Comparison of ENCODE assay signal across 8 cellular contexts in the genomic region with DNA sequence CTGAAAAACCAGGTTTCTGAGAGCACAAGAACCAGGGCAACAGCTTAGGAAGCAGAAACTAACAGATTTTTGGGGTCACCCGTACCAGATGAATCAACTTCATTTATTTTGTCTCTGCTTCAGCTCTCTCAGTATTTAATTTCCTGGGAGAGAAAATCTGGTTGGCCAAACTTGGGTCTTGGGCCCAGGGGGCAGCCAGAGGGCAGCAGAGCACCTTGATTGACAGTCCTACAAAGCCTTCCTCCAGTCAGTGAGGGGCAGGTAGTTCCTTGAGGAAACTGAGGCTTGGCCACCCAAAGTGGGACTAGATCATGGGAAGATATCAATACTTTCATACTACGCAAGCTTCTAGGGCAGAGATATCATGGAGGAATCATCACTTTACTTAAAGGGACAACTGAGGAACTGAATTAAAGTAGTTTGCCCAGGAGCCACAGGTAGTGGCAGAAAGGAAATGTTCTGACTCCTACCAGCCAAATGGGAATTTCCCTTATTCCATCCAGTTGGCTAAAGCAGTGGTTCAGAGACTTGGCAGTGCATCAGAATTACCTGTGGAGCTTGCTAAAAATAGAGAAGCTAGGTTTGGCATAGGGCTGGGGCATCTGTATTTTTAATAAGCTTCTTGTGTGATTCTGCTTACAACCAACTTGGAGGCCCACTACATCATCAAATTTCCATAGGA. TPM values are rescaled to one million over a fixed set of nuclear protein-coding genes. Genes with fewer than 3 reads are reported as not detected.
DNase-seq lines count a peak whose midpoint lies in the region; ATAC-seq and TF ChIP-seq lines count a peak whose summit lies in the region.

No MANE protein-coding gene starts in this region.

- no peak overlapping the region for H4K91ac ChIP-seq in IMR-90 (ENCODE audit: insufficient read depth, low read depth, low read length)

- no peak overlapping the region for H4K8ac ChIP-seq in IMR-90 (ENCODE audit: low read depth in 2 of 2, low read length in 2 of 2)

- H3K27ac Mint-ChIP-seq in Caco-2 (ENCODE audit: unreplicated experiment): no peak overlapping the region
- H3K27ac Mint-ChIP-seq in chondrocyte (ENCODE audit: unreplicated experiment): no peak overlapping the region
- H3K27ac Mint-ChIP-seq in nephron progenitor cell: no peak overlapping the region

- H3K9me1 ChIP-seq in IMR-90 (ENCODE audit: insufficient read depth, low read length): 0 out of 2 replicates have a peak, but pooled peaks cover 3% of the 10 kb centered on the region

- no peak overlapping the region for H3K9ac ChIP-seq in IMR-90 (ENCODE audit: low read depth, low read length)

- H4K5ac ChIP-seq in IMR-90 (ENCODE audit: low read depth, low read length): no peak overlapping the region

- no peak for TF ChIP-seq POLR2A in IMR-90 (IDR thresholded peaks at IDR 0.05; ENCODE audit: low read depth, low read length)

- H3K9me3 ChIP-seq in Caco-2 (no peaks in the 10 kb centered on the region), IMR-90 (ENCODE audit: control insufficient read depth, insufficient read depth, low read length) (no peaks in the 10 kb centered on the region), aorta (ENCODE audit: control insufficient read depth, low read length) (no peaks in the 10 kb centered on the region)

- BruUV-seq in Caco-2 (replicated peaks; lab: Mats Ljungman, UMichigan) (no TSS peak), IMR-90 (replicated peaks; lab: Mats Ljungman, UMichigan) (no TSS peak)

- no peaks in the 10 kb centered on the region for H3K9me3 Mint-ChIP-seq in Caco-2 (ENCODE audit: unreplicated experiment)
- peaks cover 7% of the 10 kb centered on the region for H3K9me3 Mint-ChIP-seq in chondrocyte (ENCODE audit: low read depth)
- no peaks in the 10 kb centered on the region for H3K9me3 Mint-ChIP-seq in nephron progenitor cell

- H3K36me3 Mint-ChIP-seq in Caco-2 (ENCODE audit: insufficient read depth, unreplicated experiment) (no peaks in the 10 kb centered on the region), chondrocyte (ENCODE audit: low read depth) (no peaks in the 10 kb centered on the region), nephron progenitor cell (ENCODE audit: low read depth) (no peaks in the 10 kb centered on the region)

- no peak overlapping the region for H2AK9ac ChIP-seq in IMR-90 (replicated peaks; ENCODE audit: low read depth, low read length, poor library complexity)

- TF ChIP-seq CTCF in Caco-2 (IDR thresholded peaks at IDR 0.05; ENCODE audit: insufficient read depth in 1 of 2, low read depth in 1 of 2, low read length in 1 of 2, severe bottlenecking in 1 of 2, unreplicated experiment in 1 of 2) (peak; percentile 80 to 94), IMR-90 (conservative IDR thresholded peaks at IDR 0.05; ENCODE audit: low read depth, low read length) (peak; percentile 16; the same call in 1 of the 2 replicates), chondrocyte (IDR thresholded peaks at IDR 0.05) (peak; percentile 51), nephron progenitor cell (IDR thresholded peaks at IDR 0.05) (peak; percentile 45)

- CTCF ChIA-PET in Caco-2 (lab: Charles Lee): interaction anchor here (0.6 to 2.9 kb wide), 17 partner anchors 12 to 140 kb away, joined by 3 to 25 read pairs (median 5); no protein-coding TSS in a partner anchor
- CTCF ChIA-PET in IMR-90 (lab: Yijun Ruan, JAX): interaction anchor here (0.6 to 2.2 kb wide), 8 partner anchors 8 to 132 kb away, joined by 4 to 18 read pairs (median 5); no protein-coding TSS in a partner anchor

- peak overlapping the region; percentile 20; the same call in 1 of the 2 replicates for H2BK120ac ChIP-seq in IMR-90 (ENCODE audit: low read depth, low read length)

- in situ Hi-C loops in IMR-90 (cut with MboI; ENCODE audit: low sequenced_read_pairs): no loop called here

- H2BK20ac ChIP-seq in IMR-90 (ENCODE audit: low read depth, low read length): 0 out of 2 replicates have a peak overlapping the region, but pooled peaks have one; percentile 8

- no peaks in the 10 kb centered on the region for H4K20me1 ChIP-seq in IMR-90 (ENCODE audit: insufficient read depth, low read length)

- POLR2A ChIA-PET in Caco-2 (lab: Charles Lee): no interaction called here
- POLR2A ChIA-PET in IMR-90 (lab: Charles Lee; ENCODE audit: unreplicated experiment): no interaction called here

- H3K14ac ChIP-seq in IMR-90 (replicated peaks; ENCODE audit: low read depth, low read length): no peak overlapping the region; the same call in 1 of the 2 replicates

- H3K4me1 Mint-ChIP-seq in Caco-2 (ENCODE audit: low read depth, unreplicated experiment) (peaks cover 11% of the 10 kb centered on the region), chondrocyte (ENCODE audit: low read depth) (peaks cover 62% of the 10 kb centered on the region), nephron progenitor cell (peaks cover 4% of the 10 kb centered on the region)

- no peak overlapping the region for H2BK15ac ChIP-seq in IMR-90 (ENCODE audit: low read depth, low read length)

- H3K4me2 ChIP-seq in IMR-90 (ENCODE audit: low read depth, low read length): no peak overlapping the region

- H3K4me3 ChIP-seq in Caco-2 (ENCODE audit: low read depth, low read length): no peak overlapping the region
- H3K4me3 ChIP-seq in IMR-90 (ENCODE audit: insufficient read depth, low read depth, low read length): no peak overlapping the region
- H3K4me3 ChIP-seq in aorta (ENCODE audit: low read length in 2 of 2): no peak overlapping the region

- H3K4me3 Mint-ChIP-seq in Caco-2 (ENCODE audit: unreplicated experiment) (no peak overlapping the region), chondrocyte (ENCODE audit: unreplicated experiment) (no peak overlapping the region), nephron progenitor cell (no peak overlapping the region)

- H3K56ac ChIP-seq in IMR-90 (ENCODE audit: extremely low read depth, insufficient read depth, low read length): no peak overlapping the region

- DNase-seq in Caco-2: peak; percentile 60 to 73
- DNase-seq in IMR-90: no peak
- peak; percentile 4 to 22 (median 18) for DNase-seq in activated CD4-positive, CD25-positive, alpha-beta regulatory T cell (lab: John Stamatoyannopoulos, UW)
- no peak for DNase-seq in chondrocyte (ENCODE audit: low spot score)
- peak; percentile 32 for DNase-seq in nephron progenitor cell
- no peak for DNase-seq in aorta
- no peak for DNase-seq in GM03348 (ENCODE audit: low spot score)

- H3K27me3 ChIP-seq in Caco-2 (replicated peaks; ENCODE audit: control insufficient read depth, insufficient read depth, low read length): no peaks in the 10 kb centered on the region
- peaks cover 2% of the 10 kb centered on the region; the same call in 1 of the 2 replicates for H3K27me3 ChIP-seq in IMR-90 (ENCODE audit: control insufficient read depth, insufficient read depth, low read length)
- no peaks in the 10 kb centered on the region for H3K27me3 ChIP-seq in aorta (ENCODE audit: control insufficient read depth in 1 of 2, insufficient read depth in 2 of 2, low read length in 1 of 2)

- peak; percentile 33; the same call in 1 of the 2 replicates for TF ChIP-seq RAD21 in IMR-90 (IDR thresholded peaks at IDR 0.05; ENCODE audit: low read length)

- ATAC-seq in IMR-90 (ENCODE audit: low read depth) (no peak), GM18520 (IDR thresholded peaks at IDR 0.05; ENCODE audit: unreplicated experiment) (no peak), aorta (ENCODE audit: low FRiP score) (no peak)

- H3K23ac ChIP-seq in IMR-90 (ENCODE audit: low read depth, low read length): no peak overlapping the region

- 0 out of 2 replicates have a peak overlapping the region, but pooled peaks have one; percentile 69 for H2AK5ac ChIP-seq in IMR-90 (ENCODE audit: low read depth, low read length)

- intact Hi-C loops in Caco-2 (cut with micrococcal nuclease; ENCODE audit: unreplicated experiment) (loop anchor here (1.0 kb wide), 5 partner anchors 31 to 168 kb away; no protein-coding TSS in a partner anchor), IMR-90 (cut with micrococcal nuclease) (no loop called here), aorta (cut with DNase I) (no loop called here)

- no CpG with 5 or more reads among the region's 2 CpGs for WGBS in IMR-90 (ENCODE audit: extremely low coverage in 2 of 2, insufficient read length in 1 of 2), 2 experiments
- 86 to 92% methylated on average over 2 of the region's 2 CpGs for WGBS in aorta, 2 donors

- H3K4ac ChIP-seq in IMR-90 (ENCODE audit: low read depth, low read length): no peak overlapping the region

- no peak overlapping the region for H3K18ac ChIP-seq in IMR-90 (ENCODE audit: low read depth, low read length)

- H3K4me1 ChIP-seq in Caco-2 (no peaks in the 10 kb centered on the region), IMR-90 (ENCODE audit: control insufficient read depth, insufficient read depth, low read length) (peaks cover 4% of the 10 kb centered on the region), aorta (ENCODE audit: control insufficient read depth in 1 of 2, insufficient read depth in 2 of 2, low read length in 2 of 2) (peaks cover 8 to 19% of the 10 kb centered on the region in 2 donors)

- no peak overlapping the region for H2AFZ ChIP-seq in IMR-90 (replicated peaks; ENCODE audit: low read length, poor library complexity)

- H3K79me1 ChIP-seq in IMR-90 (ENCODE audit: low read depth in 1 of 2, low read length in 2 of 2): no peaks in the 10 kb centered on the region

- H3K27me3 Mint-ChIP-seq in Caco-2 (ENCODE audit: insufficient read depth, unreplicated experiment) (no peaks in the 10 kb centered on the region), chondrocyte (ENCODE audit: low read depth) (no peaks in the 10 kb centered on the region), nephron progenitor cell (ENCODE audit: low read depth, poor library complexity) (peaks cover 5% of the 10 kb centered on the region)

- H2BK5ac ChIP-seq in IMR-90 (ENCODE audit: low read depth, low read length, poor library complexity, severe bottlenecking): no peak overlapping the region

- H3K27ac ChIP-seq in IMR-90 (ENCODE audit: insufficient read depth, low read length) (no peak overlapping the region), aorta (ENCODE audit: low read depth in 1 of 2, low read length in 2 of 2) (no peak overlapping the region)

- no peaks in the 10 kb centered on the region for H3K36me3 ChIP-seq in Caco-2 (ENCODE audit: control insufficient read depth, insufficient read depth, low read length)
- H3K36me3 ChIP-seq in IMR-90 (ENCODE audit: control insufficient read depth, insufficient read depth, low read length): no peaks in the 10 kb centered on the region
- no peaks in the 10 kb centered on the region for H3K36me3 ChIP-seq in aorta (ENCODE audit: control insufficient read depth in 1 of 2, insufficient read depth in 2 of 2, low read length in 1 of 2)

- dilution Hi-C loops in IMR-90 (cut with HindIII; ENCODE audit: low sequenced_read_pairs, unreplicated experiment): no loop called here

TF ChIP-seq in IMR-90, 13 proteins besides CTCF, POLR2A, EP300 and RAD21 (continues in another document):
- TF ChIP-seq MAFK (IDR thresholded peaks at IDR 0.05; ENCODE audit: low read depth, low read length) (no peak), CEBPB (IDR thresholded peaks at IDR 0.05; ENCODE audit: low read depth, low read length) (no peak)

RNA-seq across cellular contexts. Expression of gene ARHGAP26, which starts 21.5 kb away (rescaled TPM):
- 74.6 and 79.8 TPM in 2 replicates for total RNA-seq in Caco-2 (2022)
- total RNA-seq in IMR-90 (2012; rRNA removed): 0.54 and 0.56 TPM in 2 replicates
- 0.27 and 0.56 TPM in 2 replicates for polyA plus RNA-seq in IMR-90 (2012; rRNA removed)
- polyA plus RNA-seq in IMR-90 (2012; cell fraction: cytosol; rRNA removed): 0.06 and 0.13 TPM in 2 replicates
- 0.40 and 2.1 TPM in 2 replicates for polyA plus RNA-seq in IMR-90 (2012; cell fraction: nucleus; rRNA removed; ENCODE audit: low replicate concordance)
- 6.0 to 16.7 TPM (median 16.4 TPM) in 3 replicates for total RNA-seq in chondrocyte
- 10 to 100 TPM; 51.1 to 70.7 TPM for total RNA-seq in aorta
- polyA plus RNA-seq in aorta: 1 to 10 TPM; 4.5 to 8.2 TPM

Comparison
In these comparisons a context has a peak if more than half of its experiments do, and no peak if none do; other contexts are left out.
1. DNase-seq: peak in Caco-2 (2 of 2), activated CD4-positive, CD25-positive, alpha-beta regulatory T cell (4 of 4) and nephron progenitor cell (single experiment); none in IMR-90 (single experiment), chondrocyte (single experiment), aorta (0 of 2) and GM03348 (single experiment).
2. CTCF ChIP-seq: peak in every context shown above with its lines; median percentile 87 in Caco-2; 51 in chondrocyte; 45 in nephron progenitor cell; 16 in IMR-90.